8 cellular contexts compared by ENCODE assay signal in the genomic region with DNA sequence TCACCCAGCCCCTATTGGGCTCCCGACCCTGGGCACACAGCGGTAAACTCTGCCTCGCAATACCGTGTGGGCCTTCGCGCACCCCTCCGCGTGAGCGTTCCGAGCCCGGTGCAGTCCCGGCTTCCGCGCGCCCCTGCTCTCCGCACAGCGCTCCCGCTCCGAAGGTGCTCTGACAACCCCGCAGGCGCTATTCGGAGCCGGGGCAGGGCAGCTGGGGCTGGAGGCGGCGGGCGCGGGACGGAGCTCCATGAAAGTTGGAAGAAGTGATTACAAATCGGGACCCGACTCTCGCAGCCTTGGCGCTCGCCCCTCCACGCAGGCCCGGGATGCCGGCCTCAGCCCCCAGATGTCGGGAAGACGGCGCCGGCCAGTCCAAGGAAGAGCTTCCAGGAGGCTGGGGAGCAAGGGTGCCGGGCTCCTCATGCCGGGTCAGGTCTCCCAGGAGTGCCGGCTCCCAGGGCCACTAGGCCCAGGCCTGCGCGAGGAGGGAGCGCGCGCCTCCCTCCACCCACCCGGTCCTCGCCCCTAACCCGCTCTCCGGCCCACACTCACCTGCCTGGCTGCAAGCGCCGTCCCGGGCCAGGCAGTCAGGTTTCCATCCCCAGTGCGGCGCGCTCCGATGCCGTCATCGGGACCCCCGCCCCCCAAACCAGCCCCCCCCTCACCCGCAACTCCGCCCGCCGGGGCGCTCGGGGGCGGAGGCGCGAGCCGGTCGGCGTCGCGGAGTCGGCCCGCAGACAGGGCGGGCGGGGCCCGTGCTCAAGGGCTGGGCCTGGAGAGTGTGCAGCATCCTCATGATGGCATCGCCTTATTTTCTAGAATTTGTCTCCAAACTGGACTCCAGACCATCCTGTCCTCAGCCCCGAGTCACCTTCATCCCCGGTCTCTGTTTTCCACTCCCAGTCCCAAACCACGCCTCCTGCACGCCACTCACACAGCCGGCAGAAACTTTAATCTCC.
DNase-seq lines count a peak whose midpoint lies in the region; ATAC-seq lines count a peak whose summit lies in the region.

A gene with protein sequence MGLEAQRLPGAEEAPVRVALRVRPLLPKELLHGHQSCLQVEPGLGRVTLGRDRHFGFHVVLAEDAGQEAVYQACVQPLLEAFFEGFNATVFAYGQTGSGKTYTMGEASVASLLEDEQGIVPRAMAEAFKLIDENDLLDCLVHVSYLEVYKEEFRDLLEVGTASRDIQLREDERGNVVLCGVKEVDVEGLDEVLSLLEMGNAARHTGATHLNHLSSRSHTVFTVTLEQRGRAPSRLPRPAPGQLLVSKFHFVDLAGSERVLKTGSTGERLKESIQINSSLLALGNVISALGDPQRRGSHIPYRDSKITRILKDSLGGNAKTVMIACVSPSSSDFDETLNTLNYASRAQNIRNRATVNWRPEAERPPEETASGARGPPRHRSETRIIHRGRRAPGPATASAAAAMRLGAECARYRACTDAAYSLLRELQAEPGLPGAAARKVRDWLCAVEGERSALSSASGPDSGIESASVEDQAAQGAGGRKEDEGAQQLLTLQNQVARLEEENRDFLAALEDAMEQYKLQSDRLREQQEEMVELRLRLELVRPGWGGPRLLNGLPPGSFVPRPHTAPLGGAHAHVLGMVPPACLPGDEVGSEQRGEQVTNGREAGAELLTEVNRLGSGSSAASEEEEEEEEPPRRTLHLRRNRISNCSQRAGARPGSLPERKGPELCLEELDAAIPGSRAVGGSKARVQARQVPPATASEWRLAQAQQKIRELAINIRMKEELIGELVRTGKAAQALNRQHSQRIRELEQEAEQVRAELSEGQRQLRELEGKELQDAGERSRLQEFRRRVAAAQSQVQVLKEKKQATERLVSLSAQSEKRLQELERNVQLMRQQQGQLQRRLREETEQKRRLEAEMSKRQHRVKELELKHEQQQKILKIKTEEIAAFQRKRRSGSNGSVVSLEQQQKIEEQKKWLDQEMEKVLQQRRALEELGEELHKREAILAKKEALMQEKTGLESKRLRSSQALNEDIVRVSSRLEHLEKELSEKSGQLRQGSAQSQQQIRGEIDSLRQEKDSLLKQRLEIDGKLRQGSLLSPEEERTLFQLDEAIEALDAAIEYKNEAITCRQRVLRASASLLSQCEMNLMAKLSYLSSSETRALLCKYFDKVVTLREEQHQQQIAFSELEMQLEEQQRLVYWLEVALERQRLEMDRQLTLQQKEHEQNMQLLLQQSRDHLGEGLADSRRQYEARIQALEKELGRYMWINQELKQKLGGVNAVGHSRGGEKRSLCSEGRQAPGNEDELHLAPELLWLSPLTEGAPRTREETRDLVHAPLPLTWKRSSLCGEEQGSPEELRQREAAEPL (N-terminal part only) (minus strand): TSS at position 621 of the 959 bp plus-strand sequence. CDS start 2,537 bp downstream, outside the sequence.

- in situ Hi-C loops in T47D (cut with HindIII; ENCODE audit: low pct_unique_long_range_greater_than_20kb, low sequenced_read_pairs), result no loop called here

- ATAC-seq in HG03378 (IDR thresholded peaks at IDR 0.05; ENCODE audit: unreplicated experiment), result no peak
- no peak for ATAC-seq in HG03342 (IDR thresholded peaks at IDR 0.05; ENCODE audit: unreplicated experiment)

- peak; percentile 65 for DNase-seq in activated CD8-positive, alpha-beta memory T cell treated with anti-CD3 and anti-CD28 coated beads for 24 hours
- no peak for DNase-seq in activated CD8-positive, alpha-beta memory T cell treated with anti-CD3 and anti-CD28 coated beads, Interleukin-2, amount 50 U/mL, for 4 hours
- DNase-seq in NCI-H226 (peak; percentile 59), T47D (ENCODE audit: low read depth in 1 of 2, low spot score in 1 of 2) (peak; percentile 30 to 88), islet precursor cell (peak; percentile 89)
- DNase-seq in stimulated activated CD4-positive, alpha-beta T cell treated with anti-CD3 and anti-CD28 coated beads, Interleukin-1b, Interleukin-23, amount 100 ng/mL, for 48 hours, result peak; percentile 23
